ENCODE assay signal across 8 cellular contexts in the genomic region with DNA sequence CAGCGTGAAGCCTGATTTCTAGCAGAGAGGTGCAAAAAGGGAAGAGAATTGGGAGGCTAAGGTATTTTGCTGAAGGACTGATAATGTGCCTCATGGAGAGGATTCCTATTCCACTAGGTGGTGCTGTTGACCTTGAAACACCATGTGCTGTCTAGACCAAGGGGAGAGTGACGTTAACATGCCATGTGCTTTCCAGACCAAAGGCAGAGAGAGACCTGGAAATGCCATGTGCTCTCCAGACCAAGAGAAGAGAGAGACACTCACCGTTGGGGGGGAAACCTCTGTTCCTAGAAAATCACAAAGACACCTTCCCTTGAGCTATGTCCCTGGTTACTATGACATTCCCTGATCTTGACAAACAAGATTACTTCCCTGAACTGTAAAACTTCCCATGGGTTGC.
A peak's percentile ranks its signal among the peaks of the same experiment; 100 is the strongest.
DNase-seq lines count a peak whose midpoint lies in the region; ATAC-seq and TF ChIP-seq lines count a peak whose summit lies in the region.

No MANE protein-coding gene starts in this region.

- no peaks in the 10 kb centered on the region for H3K79me2 ChIP-seq in GM23248 (ENCODE audit: insufficient read depth)

- WGBS in GM23248 (ENCODE audit: low coverage in 1 of 2, low lambda C conversion rate in 2 of 2, missing lambda C conversion rate in 2 of 2), 2 experiments: 20 to 22% methylated on average over 3 of the region's 3 CpGs

- no peak overlapping the region for H2AFZ ChIP-seq in GM23248

- no peaks in the 10 kb centered on the region for H3K27me3 ChIP-seq in GM23248 (replicated peaks; ENCODE audit: insufficient read depth)
- H3K27me3 ChIP-seq in effector memory CD4-positive, alpha-beta T cell (replicated peaks; ENCODE audit: control insufficient read depth, insufficient read depth, low read length, poor library complexity, severe bottlenecking): no peaks in the 10 kb centered on the region

- H3F3A ChIP-seq in GM23248 (ENCODE audit: insufficient read depth): no peaks in the 10 kb centered on the region

- no peak overlapping the region for H3K4me3 ChIP-seq in GM23248
- H3K4me3 ChIP-seq in effector memory CD4-positive, alpha-beta T cell (ENCODE audit: insufficient read depth, low read depth, low read length, poor library complexity, severe bottlenecking): no peak overlapping the region

- peaks cover 19% of the 10 kb centered on the region for H3K27me3 Mint-ChIP-seq in WTC11 (ENCODE audit: low read depth)

- peaks cover 33% of the 10 kb centered on the region for H3K36me3 Mint-ChIP-seq in WTC11

- CTCF ChIA-PET in WTC11 (lab: Charles Lee): interaction anchor here (1.4 kb wide), 1 partner anchor 362 kb away, joined by 4 read pairs; no protein-coding TSS in a partner anchor

- DNase-seq in DMS114 treated with DMSO at 0.1 percent for 48 hours (lab: John Stamatoyannopoulos, UW; ENCODE audit: unreplicated experiment) (peak; percentile 1), GM23248 (peak; percentile 77), NCI-H146 (lab: John Stamatoyannopoulos, UW) (peak; percentile 47), WTC11 (ENCODE audit: low spot score) (peak; percentile 40), islet precursor cell (peak; percentile 72)
- DNase-seq in stimulated activated CD4-positive, alpha-beta T cell treated with anti-CD3 and anti-CD28 coated beads, Interleukin-15, amount 100 ng/mL, for 24 hours: no peak
- DNase-seq in effector memory CD4-positive, alpha-beta T cell: no peak

- H3K9me3 Mint-ChIP-seq in WTC11: peaks cover 48% of the 10 kb centered on the region

- no peaks in the 10 kb centered on the region for H3K9me3 ChIP-seq in GM23248 (ENCODE audit: low read depth)
- no peaks in the 10 kb centered on the region for H3K9me3 ChIP-seq in effector memory CD4-positive, alpha-beta T cell (ENCODE audit: control insufficient read depth, low read length)

- no peaks in the 10 kb centered on the region for H3K9me2 ChIP-seq in GM23248 (ENCODE audit: insufficient read depth)

- ATAC-seq in WTC11: peak; percentile 91
- ATAC-seq in GM21529 (IDR thresholded peaks at IDR 0.05; ENCODE audit: unreplicated experiment): no peak

- H3K27ac ChIP-seq in GM23248: no peak overlapping the region
- H3K27ac ChIP-seq in effector memory CD4-positive, alpha-beta T cell (ENCODE audit: insufficient read depth, low read length, poor library complexity, severe bottlenecking): no peak overlapping the region

- H4K20me1 ChIP-seq in GM23248 (ENCODE audit: insufficient read depth): no peaks in the 10 kb centered on the region

- no peaks in the 10 kb centered on the region for H3K4me1 Mint-ChIP-seq in WTC11

- peak; percentile 64 for TF ChIP-seq CTCF in WTC11 (IDR thresholded peaks at IDR 0.05)

- no peaks in the 10 kb centered on the region for H3K36me3 ChIP-seq in GM23248 (ENCODE audit: low read depth)
- no peaks in the 10 kb centered on the region for H3K36me3 ChIP-seq in effector memory CD4-positive, alpha-beta T cell (ENCODE audit: control insufficient read depth, insufficient read depth, low read length)

- H3K9ac ChIP-seq in GM23248: no peak overlapping the region

- POLR2A ChIA-PET in WTC11 (lab: Charles Lee): no interaction called here

- in situ Hi-C loops in GM23248 (cut with MboI): loop anchor here (10.0 to 25.0 kb wide), 2 partner anchors 361 to 673 kb away; no protein-coding TSS in a partner anchor

- no peaks in the 10 kb centered on the region for H3K4me1 ChIP-seq in GM23248 (ENCODE audit: insufficient read depth)
- no peaks in the 10 kb centered on the region for H3K4me1 ChIP-seq in effector memory CD4-positive, alpha-beta T cell (ENCODE audit: control insufficient read depth, insufficient read depth, low read length, poor library complexity, severe bottlenecking)

- no peak overlapping the region for H3K4me3 Mint-ChIP-seq in WTC11

- no peak overlapping the region for H3K27ac Mint-ChIP-seq in WTC11

- H3K4me2 ChIP-seq in GM23248 (ENCODE audit: unreplicated experiment): no peak overlapping the region

TF ChIP-seq in WTC11, 78 proteins besides CTCF, POLR2A, EP300 and RAD21 (continues in another document):
- TF ChIP-seq, protein P1, sequence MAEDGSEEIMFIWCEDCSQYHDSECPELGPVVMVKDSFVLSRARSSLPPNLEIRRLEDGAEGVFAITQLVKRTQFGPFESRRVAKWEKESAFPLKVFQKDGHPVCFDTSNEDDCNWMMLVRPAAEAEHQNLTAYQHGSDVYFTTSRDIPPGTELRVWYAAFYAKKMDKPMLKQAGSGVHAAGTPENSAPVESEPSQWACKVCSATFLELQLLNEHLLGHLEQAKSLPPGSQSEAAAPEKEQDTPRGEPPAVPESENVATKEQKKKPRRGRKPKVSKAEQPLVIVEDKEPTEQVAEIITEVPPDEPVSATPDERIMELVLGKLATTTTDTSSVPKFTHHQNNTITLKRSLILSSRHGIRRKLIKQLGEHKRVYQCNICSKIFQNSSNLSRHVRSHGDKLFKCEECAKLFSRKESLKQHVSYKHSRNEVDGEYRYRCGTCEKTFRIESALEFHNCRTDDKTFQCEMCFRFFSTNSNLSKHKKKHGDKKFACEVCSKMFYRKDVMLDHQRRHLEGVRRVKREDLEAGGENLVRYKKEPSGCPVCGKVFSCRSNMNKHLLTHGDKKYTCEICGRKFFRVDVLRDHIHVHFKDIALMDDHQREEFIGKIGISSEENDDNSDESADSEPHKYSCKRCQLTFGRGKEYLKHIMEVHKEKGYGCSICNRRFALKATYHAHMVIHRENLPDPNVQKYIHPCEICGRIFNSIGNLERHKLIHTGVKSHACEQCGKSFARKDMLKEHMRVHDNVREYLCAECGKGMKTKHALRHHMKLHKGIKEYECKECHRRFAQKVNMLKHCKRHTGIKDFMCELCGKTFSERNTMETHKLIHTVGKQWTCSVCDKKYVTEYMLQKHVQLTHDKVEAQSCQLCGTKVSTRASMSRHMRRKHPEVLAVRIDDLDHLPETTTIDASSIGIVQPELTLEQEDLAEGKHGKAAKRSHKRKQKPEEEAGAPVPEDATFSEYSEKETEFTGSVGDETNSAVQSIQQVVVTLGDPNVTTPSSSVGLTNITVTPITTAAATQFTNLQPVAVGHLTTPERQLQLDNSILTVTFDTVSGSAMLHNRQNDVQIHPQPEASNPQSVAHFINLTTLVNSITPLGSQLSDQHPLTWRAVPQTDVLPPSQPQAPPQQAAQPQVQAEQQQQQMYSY (CRISPR knock-in tag; IDR thresholded peaks at IDR 0.05): no peak
- TF ChIP-seq, protein P2, sequence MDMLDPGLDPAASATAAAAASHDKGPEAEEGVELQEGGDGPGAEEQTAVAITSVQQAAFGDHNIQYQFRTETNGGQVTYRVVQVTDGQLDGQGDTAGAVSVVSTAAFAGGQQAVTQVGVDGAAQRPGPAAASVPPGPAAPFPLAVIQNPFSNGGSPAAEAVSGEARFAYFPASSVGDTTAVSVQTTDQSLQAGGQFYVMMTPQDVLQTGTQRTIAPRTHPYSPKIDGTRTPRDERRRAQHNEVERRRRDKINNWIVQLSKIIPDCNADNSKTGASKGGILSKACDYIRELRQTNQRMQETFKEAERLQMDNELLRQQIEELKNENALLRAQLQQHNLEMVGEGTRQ (CRISPR knock-in tag; IDR thresholded peaks at IDR 0.05): peak; percentile 41; the same call in 1 of the 2 replicates
- TF ChIP-seq, protein P3, sequence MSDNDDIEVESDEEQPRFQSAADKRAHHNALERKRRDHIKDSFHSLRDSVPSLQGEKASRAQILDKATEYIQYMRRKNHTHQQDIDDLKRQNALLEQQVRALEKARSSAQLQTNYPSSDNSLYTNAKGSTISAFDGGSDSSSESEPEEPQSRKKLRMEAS (CRISPR knock-in tag; IDR thresholded peaks at IDR 0.05): peak; percentile 97
- TF ChIP-seq, protein P4, sequence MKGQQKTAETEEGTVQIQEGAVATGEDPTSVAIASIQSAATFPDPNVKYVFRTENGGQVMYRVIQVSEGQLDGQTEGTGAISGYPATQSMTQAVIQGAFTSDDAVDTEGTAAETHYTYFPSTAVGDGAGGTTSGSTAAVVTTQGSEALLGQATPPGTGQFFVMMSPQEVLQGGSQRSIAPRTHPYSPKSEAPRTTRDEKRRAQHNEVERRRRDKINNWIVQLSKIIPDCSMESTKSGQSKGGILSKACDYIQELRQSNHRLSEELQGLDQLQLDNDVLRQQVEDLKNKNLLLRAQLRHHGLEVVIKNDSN (CRISPR knock-in tag; IDR thresholded peaks at IDR 0.05): peak; percentile 44; the same call in 1 of the 2 replicates
- no peak for TF ChIP-seq TEAD4 (CRISPR knock-in tag; IDR thresholded peaks at IDR 0.05)
- peak; percentile 67; the same call in 1 of the 2 replicates for TF ChIP-seq NFE2L1 (CRISPR knock-in tag; IDR thresholded peaks at IDR 0.05)
- TF ChIP-seq NR1H2 (CRISPR knock-in tag; IDR thresholded peaks at IDR 0.05): no peak
- TF ChIP-seq, protein P5, sequence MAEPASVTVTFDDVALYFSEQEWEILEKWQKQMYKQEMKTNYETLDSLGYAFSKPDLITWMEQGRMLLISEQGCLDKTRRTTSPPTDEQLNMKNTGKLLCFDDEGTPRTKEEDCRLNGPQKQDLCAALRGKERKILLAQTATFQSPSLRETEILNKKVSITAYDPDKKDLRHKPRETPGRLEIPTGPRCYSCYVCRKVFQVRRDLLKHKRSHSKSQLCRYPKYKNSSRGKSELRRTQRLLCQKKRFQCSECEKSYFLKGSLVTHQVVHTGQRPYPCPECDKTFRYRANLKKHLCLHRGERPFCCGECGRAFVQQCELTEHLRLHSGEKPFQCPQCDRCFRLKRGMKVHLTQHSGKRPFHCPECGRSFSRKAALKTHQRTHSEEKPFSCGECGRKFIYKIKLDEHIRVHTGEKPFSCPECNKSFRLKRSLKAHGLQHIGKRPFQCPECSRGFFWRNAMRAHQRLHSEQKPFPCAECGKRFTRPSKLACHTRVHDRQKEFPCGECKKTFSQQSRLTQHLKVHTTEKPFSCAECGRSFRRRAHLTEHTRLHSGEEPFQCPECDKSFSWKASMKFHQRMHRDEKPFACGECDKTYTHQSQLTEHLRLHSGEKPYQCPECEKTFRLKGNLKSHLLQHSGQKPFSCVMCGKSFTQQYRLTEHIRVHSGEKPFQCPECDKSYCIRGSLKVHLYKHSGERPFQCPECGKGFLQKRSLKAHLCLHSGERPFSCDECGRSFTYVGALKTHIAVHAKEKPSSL (CRISPR knock-in tag; conservative IDR thresholded peaks at IDR 0.05): no peak

Comparison
In these comparisons a context has a peak if more than half of its experiments do, and no peak if none do; other contexts are left out.
1. DNase-seq: peak in DMS114 treated with DMSO at 0.1 percent for 48 hours (single experiment), GM23248 (single experiment), NCI-H146 (single experiment), WTC11 (single experiment) and islet precursor cell (single experiment); none in stimulated activated CD4-positive, alpha-beta T cell treated with anti-CD3 and anti-CD28 coated beads, Interleukin-15, amount 100 ng/mL, for 24 hours (single experiment) and effector memory CD4-positive, alpha-beta T cell (0 of 3).